ENCODE assay signal across 25 cellular contexts in genomic region chr16:17270111-17270510, GRCh38.
DNase-seq lines count a peak whose midpoint lies in the region; TF ChIP-seq lines count a peak whose summit lies in the region.
"Had no signal": no experiment of that assay in that cellular context is flagged by ENCODE, and none has a peak within 500 bp of the region (broad histone marks: within the 10 kb centered on the region; RNA-seq: fewer than 3 reads in every experiment).

No MANE protein-coding gene starts in this region.

- H3K4me1 ChIP-seq in right atrium auricular region = peaks cover 0 to 15% of the 10 kb centered on the region in 2 donors
- H3K4me1 ChIP-seq in left ventricle myocardium inferior = peaks cover 9% of the 10 kb centered on the region

- H3K4me3 ChIP-seq in right atrium auricular region (no peak overlapping the region), left ventricle myocardium inferior (no peak overlapping the region)
- H3K4me3 ChIP-seq: GM12878, heart right ventricle, left lung, skin epidermis had no signal

- intact Hi-C loops in left ventricle myocardium inferior (cut with micrococcal nuclease) = loop anchor here (10.0 kb wide), 1 partner anchor 195 kb away; no protein-coding TSS in a partner anchor
- intact Hi-C loops in dendritic cell treated with granulocyte-macrophage colony-stimulating factor and Interleukin-4, amounts not matched to agents 40 ng/mL and 50 ng/mL, for 4 days (cut with micrococcal nuclease) = loop anchor here (5.0 to 10.0 kb wide), 2 partner anchors 37 to 195 kb away; no protein-coding TSS in a partner anchor

- TF ChIP-seq CTCF in right atrium auricular region (IDR thresholded peaks at IDR 0.05) = no peak
- TF ChIP-seq CTCF in left ventricle myocardium inferior (IDR thresholded peaks at IDR 0.05; ENCODE audit: borderline replicate concordance) = no peak
- TF ChIP-seq CTCF in neural crest cell (conservative IDR thresholded peaks at IDR 0.05) = no peak
- no peak for TF ChIP-seq CTCF in type B pancreatic cell (conservative IDR thresholded peaks at IDR 0.05)

- H3K27me3 ChIP-seq in right atrium auricular region (no peaks in the 10 kb centered on the region), left ventricle myocardium inferior (ENCODE audit: low read depth) (no peaks in the 10 kb centered on the region)
- H3K27me3 ChIP-seq: heart right ventricle, left lung had no signal

- no peaks in the 10 kb centered on the region for H3K36me3 ChIP-seq in right atrium auricular region
- no peaks in the 10 kb centered on the region for H3K36me3 ChIP-seq in left ventricle myocardium inferior
- H3K36me3 ChIP-seq: heart right ventricle, left lung, WERI-Rb-1 had no signal

- DNase-seq in right atrium auricular region (ENCODE audit: low spot score) (no peak), left ventricle myocardium inferior (no peak), neural crest cell (ENCODE audit: low read depth, low spot score) (no peak), type B pancreatic cell (ENCODE audit: extremely low spot score, unreplicated experiment) (no peak), kidney tubule cell (ENCODE audit: low spot score) (no peak), Kasumi-1 (lab: John Stamatoyannopoulos, UW) (no peak), NCI-H2227 treated with DMSO at 0.1 percent for 48 hours (lab: John Stamatoyannopoulos, UW) (no peak)
- DNase-seq: activated CD4-positive, alpha-beta T cell treated with anti-CD3 and anti-CD28 coated beads, Interleukin-2, amount 10 ng/mL, durations not matched to agents 7 days and 5 days; activated naive CD4-positive, alpha-beta T cell treated with anti-CD3 and anti-CD28 coated beads, Interleukin-2, amount 10 ng/mL, durations not matched to agents 7 days and 5 days; activated T-cell treated with anti-CD3 and anti-CD28 coated beads, Interleukin-2, amount 50 U/mL, for 72 hours; aorta; central memory CD4-positive, alpha-beta T cell; GOT3; heart right ventricle; left lung; NCI-H1930; NCI-H446; nephron progenitor cell; stimulated activated CD4-positive, alpha-beta T cell treated with anti-CD3 and anti-CD28 coated beads, Interleukin-1b, Interleukin-23, amount 100 ng/mL, for 48 hours; WERI-Rb-1 had no signal

- H3K27ac ChIP-seq in right atrium auricular region (peak overlapping the region; percentile 29 to 59), left ventricle myocardium inferior (replicated peaks) (no peak overlapping the region)
- H3K27ac ChIP-seq: C4-2B, heart right ventricle, left lung, skin epidermis, WERI-Rb-1 had no signal

- no peaks in the 10 kb centered on the region for H3K9me3 Mint-ChIP-seq in dendritic cell treated with granulocyte-macrophage colony-stimulating factor and Interleukin-4, amounts not matched to agents 40 ng/mL and 50 ng/mL, for 4 days
- H3K9me3 Mint-ChIP-seq in neural crest cell = no peaks in the 10 kb centered on the region
- H3K9me3 Mint-ChIP-seq in type B pancreatic cell = no peaks in the 10 kb centered on the region
- H3K9me3 Mint-ChIP-seq: activated CD4-positive, alpha-beta T cell treated with anti-CD3 and anti-CD28 coated beads, Interleukin-2, amount 10 ng/mL, durations not matched to agents 7 days and 5 days; activated naive CD4-positive, alpha-beta T cell treated with anti-CD3 and anti-CD28 coated beads, Interleukin-2, amount 10 ng/mL, durations not matched to agents 7 days and 5 days; activated T-cell treated with anti-CD3 and anti-CD28 coated beads, Interleukin-2, amount 50 U/mL, for 72 hours; nephron progenitor cell; T-helper 2 cell treated with Interferon-gamma antibody and Interleukin-4, amounts not matched to agents 5 μg/mL and 100 μg/mL, for 36 hours had no signal

- peaks cover 45% of the 10 kb centered on the region for H3K4me1 Mint-ChIP-seq in dendritic cell treated with granulocyte-macrophage colony-stimulating factor and Interleukin-4, amounts not matched to agents 40 ng/mL and 50 ng/mL, for 4 days (ENCODE audit: low read depth)
- peaks cover 33% of the 10 kb centered on the region for H3K4me1 Mint-ChIP-seq in neural crest cell
- peaks cover 22% of the 10 kb centered on the region for H3K4me1 Mint-ChIP-seq in type B pancreatic cell (ENCODE audit: unreplicated experiment)

- H3K27ac Mint-ChIP-seq in dendritic cell treated with granulocyte-macrophage colony-stimulating factor and Interleukin-4, amounts not matched to agents 40 ng/mL and 50 ng/mL, for 4 days = no peak overlapping the region
- H3K27ac Mint-ChIP-seq in neural crest cell (ENCODE audit: unreplicated experiment) = peak overlapping the region; percentile 21
- H3K27ac Mint-ChIP-seq in type B pancreatic cell = peak overlapping the region; percentile 35
- H3K27ac Mint-ChIP-seq: activated CD4-positive, alpha-beta T cell treated with anti-CD3 and anti-CD28 coated beads, Interleukin-2, amount 10 ng/mL, durations not matched to agents 7 days and 5 days; activated naive CD4-positive, alpha-beta T cell treated with anti-CD3 and anti-CD28 coated beads, Interleukin-2, amount 10 ng/mL, durations not matched to agents 7 days and 5 days; activated T-cell treated with anti-CD3 and anti-CD28 coated beads, Interleukin-2, amount 50 U/mL, for 72 hours; nephron progenitor cell; T-helper 2 cell treated with Interferon-gamma antibody and Interleukin-4, amounts not matched to agents 5 μg/mL and 100 μg/mL, for 36 hours had no signal

- peak overlapping the region; percentile 37 for H3K4me3 Mint-ChIP-seq in dendritic cell treated with granulocyte-macrophage colony-stimulating factor and Interleukin-4, amounts not matched to agents 40 ng/mL and 50 ng/mL, for 4 days
- H3K4me3 Mint-ChIP-seq in neural crest cell (no peak overlapping the region), type B pancreatic cell (no peak overlapping the region)
- H3K4me3 Mint-ChIP-seq: activated CD4-positive, alpha-beta T cell treated with anti-CD3 and anti-CD28 coated beads, Interleukin-2, amount 10 ng/mL, durations not matched to agents 7 days and 5 days; activated naive CD4-positive, alpha-beta T cell treated with anti-CD3 and anti-CD28 coated beads, Interleukin-2, amount 10 ng/mL, durations not matched to agents 7 days and 5 days; activated T-cell treated with anti-CD3 and anti-CD28 coated beads, Interleukin-2, amount 50 U/mL, for 72 hours; nephron progenitor cell; T-helper 2 cell treated with Interferon-gamma antibody and Interleukin-4, amounts not matched to agents 5 μg/mL and 100 μg/mL, for 36 hours had no signal

- H3K9me3 ChIP-seq in right atrium auricular region (no peaks in the 10 kb centered on the region), left ventricle myocardium inferior (replicated peaks) (no peaks in the 10 kb centered on the region)
- H3K9me3 ChIP-seq: heart right ventricle, left lung had no signal

- H3K27me3 Mint-ChIP-seq in dendritic cell treated with granulocyte-macrophage colony-stimulating factor and Interleukin-4, amounts not matched to agents 40 ng/mL and 50 ng/mL, for 4 days = no peaks in the 10 kb centered on the region
- no peaks in the 10 kb centered on the region for H3K27me3 Mint-ChIP-seq in neural crest cell (ENCODE audit: low read depth)
- no peaks in the 10 kb centered on the region for H3K27me3 Mint-ChIP-seq in type B pancreatic cell
- H3K27me3 Mint-ChIP-seq: activated CD4-positive, alpha-beta T cell treated with anti-CD3 and anti-CD28 coated beads, Interleukin-2, amount 10 ng/mL, durations not matched to agents 7 days and 5 days; activated naive CD4-positive, alpha-beta T cell treated with anti-CD3 and anti-CD28 coated beads, Interleukin-2, amount 10 ng/mL, durations not matched to agents 7 days and 5 days had no signal

- H3K36me3 Mint-ChIP-seq in dendritic cell treated with granulocyte-macrophage colony-stimulating factor and Interleukin-4, amounts not matched to agents 40 ng/mL and 50 ng/mL, for 4 days (ENCODE audit: low read depth) = no peaks in the 10 kb centered on the region
- H3K36me3 Mint-ChIP-seq in neural crest cell (ENCODE audit: low read depth) (no peaks in the 10 kb centered on the region), type B pancreatic cell (no peaks in the 10 kb centered on the region)
